Comparison of ENCODE assay signal across 18 cellular contexts in the genomic region with DNA sequence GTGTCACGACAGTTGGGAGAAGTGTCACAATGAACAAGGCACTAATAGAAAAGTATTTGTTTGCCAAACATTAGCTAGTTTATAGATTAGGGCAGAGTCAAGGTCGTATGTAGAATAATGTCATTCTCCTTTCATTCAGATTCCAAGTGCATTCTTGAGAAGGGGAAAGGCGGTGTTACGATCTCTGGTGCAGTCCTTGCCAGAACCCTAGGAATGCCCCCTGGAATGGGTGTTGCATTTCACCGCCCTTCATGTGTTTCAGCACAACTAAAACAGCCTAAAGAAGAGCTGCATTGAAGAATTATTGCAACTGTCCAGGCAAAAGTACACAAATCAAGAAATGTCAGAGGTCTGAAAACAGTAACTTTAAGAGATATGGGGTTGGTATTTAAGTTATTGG.
DNase-seq lines count a peak whose midpoint lies in the region; FAIRE-seq and TF ChIP-seq lines count a peak whose summit lies in the region.
"Had no signal": no experiment of that assay in that cellular context is flagged by ENCODE, and none has a peak within 500 bp of the region (broad histone marks: within the 10 kb centered on the region; RNA-seq: fewer than 3 reads in every experiment).

No MANE protein-coding gene starts in this region.

- H3K27me3 ChIP-seq in H7 (ENCODE audit: control insufficient read depth, insufficient read depth, low read length) (no peaks in the 10 kb centered on the region), H1 (replicated peaks in 1 of 4; ENCODE audit: control insufficient read depth in 3 of 4, extremely low read depth in 1 of 4, insufficient read depth in 3 of 4, low read length in 3 of 4) (no peaks in the 10 kb centered on the region)

- no peak overlapping the region for H2AFZ ChIP-seq in H1 (ENCODE audit: low read length)
- H2AFZ ChIP-seq: GM23248 had no signal

- CTCF ChIA-PET in H1 (lab: Charles Lee; ENCODE audit: partially characterized antibody): interaction anchor here (0.8 to 2.0 kb wide), 6 partner anchors 9 to 477 kb away, joined by 3 to 6 read pairs (median 4); no protein-coding TSS in a partner anchor

- H2BK5ac ChIP-seq in H1 (ENCODE audit: low read depth, low read length): no peak overlapping the region

- no peak overlapping the region for H3K27ac ChIP-seq in H1 (ENCODE audit: low read depth, low read length)
- H3K27ac ChIP-seq: BLaER1 treated with 17β-estradiol and CSF1 and Interleukin-3, amounts not matched to agents 10 nM and 100 nM; GM23248 had no signal

- H4K5ac ChIP-seq in H1 (ENCODE audit: insufficient read length, low read depth, low read length): no peak overlapping the region

- peaks cover 4 to 21% (median 12%) of the 10 kb centered on the region in 4 experiments; a peak in 4 of 7 replicates for H3K4me1 ChIP-seq in H1 (replicated peaks in 1 of 4; ENCODE audit: control insufficient read depth in 3 of 4, insufficient read depth in 4 of 4, low read length in 3 of 4)

- TF ChIP-seq CTCF in H1 (IDR thresholded peaks at IDR 0.05; ENCODE audit: control extremely low read depth in 1 of 3, insufficient read depth in 1 of 3, low read depth in 1 of 3, low read length in 3 of 3) (no peak), GM20000 (IDR thresholded peaks at IDR 0.05; ENCODE audit: extremely low read depth, missing control alignments) (no peak)

- H3K79me2 ChIP-seq in H1 (ENCODE audit: control insufficient read depth in 1 of 2, insufficient read depth in 2 of 2, low read length in 2 of 2): 0 out of 4 replicates have a peak, but pooled peaks cover 0 to 1% of the 10 kb centered on the region in 2 experiments

- no peak overlapping the region for H3K14ac ChIP-seq in H1 (ENCODE audit: insufficient read length)

- H4K20me1 ChIP-seq in H1 (replicated peaks in 1 of 2; ENCODE audit: control insufficient read depth in 1 of 2, insufficient read depth in 2 of 2, low read length in 2 of 2): no peaks in the 10 kb centered on the region
- H4K20me1 ChIP-seq: BLaER1 treated with 17β-estradiol and CSF1 and Interleukin-3, amounts not matched to agents 10 nM and 100 nM had no signal

- no peak for TF ChIP-seq POLR2A in H1 (IDR thresholded peaks at IDR 0.05; ENCODE audit: control extremely low read depth in 1 of 2, low read depth in 2 of 2, low read length in 2 of 2)

- no peaks in the 10 kb centered on the region for H3K9me3 ChIP-seq in H1 (ENCODE audit: insufficient read depth in 2 of 2, low read depth in 1 of 2, low read length in 1 of 2)
- H3K9me3 ChIP-seq: BLaER1 treated with 17β-estradiol and CSF1 and Interleukin-3, amounts not matched to agents 10 nM and 100 nM; HAP-1 had no signal

- 32% methylated on average over 5 of the region's 5 CpGs; no CpG with 5 or more reads in 1 of the 2 experiments for WGBS in H1 (ENCODE audit: extremely low coverage in 1 of 2, insufficient coverage in 1 of 2, insufficient read length in 1 of 2, insufficient replicate concordance in 2 of 2, low coverage in 1 of 2, low lambda C conversion rate in 2 of 2, missing lambda C conversion rate in 1 of 2), 2 experiments

- H2BK12ac ChIP-seq in H1 (ENCODE audit: low read depth, low read length): no peak overlapping the region

- no peak overlapping the region for H2BK120ac ChIP-seq in H1 (replicated peaks; ENCODE audit: low read depth, low read length)

- no peak overlapping the region for H2AK5ac ChIP-seq in H1 (ENCODE audit: low read depth, low read length)

- no peak overlapping the region for H3K18ac ChIP-seq in H1 (ENCODE audit: extremely low read depth, low read length)

- H3K9ac ChIP-seq in H1 (replicated peaks in 1 of 4; ENCODE audit: extremely low read depth in 1 of 4, low read depth in 3 of 4, low read length in 3 of 4): no peak overlapping the region
- H3K9ac ChIP-seq: BLaER1 treated with 17β-estradiol and CSF1 and Interleukin-3, amounts not matched to agents 10 nM and 100 nM; GM23248 had no signal

- H3K56ac ChIP-seq in H1 (replicated peaks; ENCODE audit: insufficient read length, low read depth, low read length): no peak overlapping the region

- H3K79me1 ChIP-seq in H1 (ENCODE audit: low read depth, low read length): no peaks in the 10 kb centered on the region

- H3K4me3 ChIP-seq in H7 (ENCODE audit: insufficient read depth, low read depth, low read length) (no peak overlapping the region), H1 (ENCODE audit: extremely low read depth in 1 of 4, insufficient read depth in 2 of 4, low read depth in 3 of 4, low read length in 4 of 4) (no peak overlapping the region)
- H3K4me3 ChIP-seq: BLaER1 treated with 17β-estradiol and CSF1 and Interleukin-3, amounts not matched to agents 10 nM and 100 nM; GM23248; HAP-1 had no signal

- H3K36me3 ChIP-seq in H7 (replicated peaks; ENCODE audit: control insufficient read depth, insufficient read depth, low read length): no peaks in the 10 kb centered on the region
- H3K36me3 ChIP-seq in H1 (ENCODE audit: control insufficient read depth in 2 of 4, insufficient read depth in 4 of 4, low read length in 3 of 4): no peaks in the 10 kb centered on the region
- H3K36me3 ChIP-seq: BLaER1 treated with 17β-estradiol and CSF1 and Interleukin-3, amounts not matched to agents 10 nM and 100 nM; HAP-1 had no signal

- FAIRE-seq in H1 (lab: Jason Lieb, UNC): no peak
- FAIRE-seq: GM12891, GM19239, HepG2 had no signal

- no peak overlapping the region for H4K8ac ChIP-seq in H1 (ENCODE audit: extremely low read depth, insufficient read depth, low read length)

- no peak overlapping the region for H3K23ac ChIP-seq in H1 (ENCODE audit: insufficient read length)

- DNase-seq in H7 (peak; percentile 22), H1 (ENCODE audit: low read depth in 1 of 2, low spot score in 2 of 2) (no peak), left kidney (ENCODE audit: low read depth, low spot score) (peak; percentile 32), AG08395 (ENCODE audit: low spot score) (no peak), GM20000 (ENCODE audit: low spot score) (no peak), amygdala (lab: John Stamatoyannopoulos, UW) (no peak), RPMI8226 (no peak)
- DNase-seq: 8988T; Calu3; CD8-positive, alpha-beta T cell; DMS53; DND-41 had no signal

- POLR2A ChIA-PET in H1 (lab: Charles Lee; ENCODE audit: partially characterized antibody): interaction anchor here (0.5 to 1.2 kb wide), 3 partner anchors 9 to 632 kb away, joined by 3 to 4 read pairs (median 3); no protein-coding TSS in a partner anchor

- no peak overlapping the region for H2BK20ac ChIP-seq in H1 (ENCODE audit: low read length)

- H3K23me2 ChIP-seq in H1 (ENCODE audit: low read depth, low read length): peaks cover 3% of the 10 kb centered on the region; the same call in 1 of the 2 replicates

- no peak for TF ChIP-seq EP300 in H1 (IDR thresholded peaks at IDR 0.05; ENCODE audit: borderline replicate concordance in 1 of 2, low read depth in 2 of 2, low read length in 2 of 2)

- H3K4ac ChIP-seq in H1 (replicated peaks; ENCODE audit: insufficient read length, low read depth, low read length): no peak overlapping the region

- no peak overlapping the region for H3K4me2 ChIP-seq in H1 (ENCODE audit: insufficient read depth in 1 of 2, low read depth in 2 of 2, low read length in 2 of 2)

- no peak overlapping the region for H2BK15ac ChIP-seq in H1 (ENCODE audit: low read length)

- H4K91ac ChIP-seq in H1 (replicated peaks; ENCODE audit: insufficient read length, low read length): no peak overlapping the region

- no peak for TF ChIP-seq RAD21 in H1 (IDR thresholded peaks at IDR 0.05 in 1 of 2, conservative IDR thresholded peaks at IDR 0.05 in 1 of 2; ENCODE audit: low read depth in 2 of 2, low read length in 2 of 2)

TF ChIP-seq in H1, 55 proteins besides CTCF, POLR2A, EP300 and RAD21:
- TF ChIP-seq BACH1 (IDR thresholded peaks at IDR 0.05; ENCODE audit: low read length): no peak
- peak; percentile 86 for TF ChIP-seq TEAD4 (IDR thresholded peaks at IDR 0.05; ENCODE audit: low read depth, low read length)

Comparison
In these comparisons a context has a peak if more than half of its experiments do, and no peak if none do; other contexts are left out.
1. DNase-seq: peak in H7 (single experiment) and left kidney (single experiment); none in H1 (0 of 2), AG08395 (single experiment), GM20000 (single experiment), amygdala (0 of 56) and RPMI8226 (single experiment).